ENCODE assay signal across 17 cellular contexts in genomic region chr2:118290436-118291004, GRCh38.
DNase-seq lines count a peak whose midpoint lies in the region; ATAC-seq and TF ChIP-seq lines count a peak whose summit lies in the region.
"Had no signal": no experiment of that assay in that cellular context is flagged by ENCODE, and none has a peak within 500 bp of the region (broad histone marks: within the 10 kb centered on the region; RNA-seq: fewer than 3 reads in every experiment).

No MANE protein-coding gene starts in this region.

- no peak overlapping the region for H3K27ac Mint-ChIP-seq in naive thymus-derived CD8-positive, alpha-beta T cell
- H3K27ac Mint-ChIP-seq: CD4-positive, alpha-beta memory T cell had no signal

- 61% methylated on average over 4 of the region's 4 CpGs for WGBS in esophagus muscularis mucosa

- H3K27me3 Mint-ChIP-seq in naive thymus-derived CD8-positive, alpha-beta T cell, result peaks cover 9 to 27% (median 13%) of the 10 kb centered on the region in 5 donors

- no peaks in the 10 kb centered on the region for H3K4me1 Mint-ChIP-seq in naive thymus-derived CD8-positive, alpha-beta T cell
- H3K4me1 Mint-ChIP-seq: CD4-positive, alpha-beta memory T cell had no signal

- peak; percentile 54 for ATAC-seq in GM18868 (IDR thresholded peaks at IDR 0.05; ENCODE audit: unreplicated experiment)
- no peak for ATAC-seq in sciatic nerve
- no peak for ATAC-seq in naive thymus-derived CD8-positive, alpha-beta T cell

- H3K9me3 ChIP-seq in esophagus muscularis mucosa, result no peaks in the 10 kb centered on the region
- H3K9me3 ChIP-seq: HAP-1 had no signal

- no peak overlapping the region for H3K4me3 ChIP-seq in esophagus muscularis mucosa
- H3K4me3 ChIP-seq in fibroblast of mammary gland (ENCODE audit: control insufficient read depth, low read depth, low read length), result no peak overlapping the region
- H3K4me3 ChIP-seq: HAP-1 had no signal

- no peaks in the 10 kb centered on the region for H3K9me3 Mint-ChIP-seq in naive thymus-derived CD8-positive, alpha-beta T cell
- H3K9me3 Mint-ChIP-seq: CD4-positive, alpha-beta memory T cell had no signal

- TF ChIP-seq EP300 in esophagus muscularis mucosa (IDR thresholded peaks at IDR 0.05), result no peak

- H3K27me3 ChIP-seq in esophagus muscularis mucosa, result peaks cover 0 to 8% (median 0%) of the 10 kb centered on the region in 4 donors

- H3K36me3 Mint-ChIP-seq in naive thymus-derived CD8-positive, alpha-beta T cell, result no peaks in the 10 kb centered on the region
- H3K36me3 Mint-ChIP-seq: CD4-positive, alpha-beta memory T cell had no signal

- intact Hi-C loops in esophagus muscularis mucosa (cut with DNase I), result no loop called here
- intact Hi-C loops in sciatic nerve (cut with DNase I), result no loop called here

- no peaks in the 10 kb centered on the region for H3K4me1 ChIP-seq in esophagus muscularis mucosa
- H3K4me1 ChIP-seq: HAP-1 had no signal

- TF ChIP-seq CTCF in esophagus muscularis mucosa (IDR thresholded peaks at IDR 0.05), result no peak
- no peak for TF ChIP-seq CTCF in fibroblast of mammary gland (conservative IDR thresholded peaks at IDR 0.05; ENCODE audit: control insufficient read depth, insufficient read depth, low read depth, low read length)

- H3K36me3 ChIP-seq in esophagus muscularis mucosa, result no peaks in the 10 kb centered on the region
- H3K36me3 ChIP-seq: HAP-1 had no signal

- no peak overlapping the region for H3K4me3 Mint-ChIP-seq in naive thymus-derived CD8-positive, alpha-beta T cell
- H3K4me3 Mint-ChIP-seq: CD4-positive, alpha-beta memory T cell had no signal

- DNase-seq in AG08395 (ENCODE audit: low spot score) (peak; percentile 43), esophagus muscularis mucosa (ENCODE audit: extremely low spot score) (peak; percentile 53), fibroblast of mammary gland (ENCODE audit: low read depth) (peak; percentile 30), sciatic nerve (ENCODE audit: low spot score) (no peak)
- DNase-seq in naive thymus-derived CD8-positive, alpha-beta T cell, result no peak
- DNase-seq in activated CD4-positive, CD25-positive, alpha-beta regulatory T cell treated with anti-CD3 and anti-CD28 coated beads, Interleukin-2, amount 50 U/mL, for 72 hours, result no peak
- DNase-seq: C1 segment of cervical spinal cord; Calu3; CD4-positive, alpha-beta memory T cell; COR-L47; DMS53; DMS79 treated with DMSO at 0.1 percent for 48 hours; GF-D8; GOT3 had no signal

- TF ChIP-seq POLR2A in esophagus muscularis mucosa (IDR thresholded peaks at IDR 0.05; ENCODE audit: low read depth), result no peak

- POLR2A ChIA-PET in naive thymus-derived CD8-positive, alpha-beta T cell (lab: Charles Lee), result no interaction called here

- no peak overlapping the region for H3K27ac ChIP-seq in esophagus muscularis mucosa (replicated peaks in 1 of 4)
- H3K27ac ChIP-seq: 22Rv1 had no signal

Comparison
In these comparisons a context has a peak if more than half of its experiments do, and no peak if none do; other contexts are left out.
1. DNase-seq: peak in AG08395 (single experiment), esophagus muscularis mucosa (single experiment) and fibroblast of mammary gland (single experiment); none in sciatic nerve (single experiment), naive thymus-derived CD8-positive, alpha-beta T cell (0 of 10) and activated CD4-positive, CD25-positive, alpha-beta regulatory T cell treated with anti-CD3 and anti-CD28 coated beads, Interleukin-2, amount 50 U/mL, for 72 hours (single experiment).